ENCODE assay signal across 1 cellular context in genomic region chr13:41193919-41194824, GRCh38.
TF ChIP-seq lines count a peak whose summit lies in the region.

Gene KBTBD7 (minus strand): TSS chr13:41194569. CDS start chr13:41194257, 312 bp downstream.

TF ChIP-seq in K562, 482 proteins besides CTCF, POLR2A, EP300 and RAD21 (continued from another document and continues in another):
- TF ChIP-seq GTF2F1 (IDR thresholded peaks at IDR 0.05; ENCODE audit: low read depth, low read length), result no peak
- peak; percentile 55 for TF ChIP-seq CCNT2 (IDR thresholded peaks at IDR 0.05; ENCODE audit: borderline replicate concordance, extremely low read depth, insufficient read length, low read depth, low read length)
- TF ChIP-seq ZNF583 (CRISPR knock-in tag; IDR thresholded peaks at IDR 0.05), result no peak
- TF ChIP-seq ZBTB33 (CRISPR knock-in tag; IDR thresholded peaks at IDR 0.05), result peak; percentile 49; the same call in 1 of the 2 replicates
- no peak for TF ChIP-seq FUS (optimal IDR thresholded peaks at IDR 0.05; ENCODE audit: low read depth, low read length)
- 0 out of 2 replicates have a peak, but pooled peaks have one; percentile 16 for TF ChIP-seq GATAD2A (IDR thresholded peaks at IDR 0.05)
- peak; percentile 76 for TF ChIP-seq BHLHE40 (IDR thresholded peaks at IDR 0.05; ENCODE audit: low read length)
- TF ChIP-seq NR2C2 (CRISPR knock-in tag; IDR thresholded peaks at IDR 0.05), result no peak
- TF ChIP-seq NR2C2 (tag; IDR thresholded peaks at IDR 0.05), result peak; percentile 76
- peak; percentile 31 for TF ChIP-seq HNRNPLL (IDR thresholded peaks at IDR 0.05; ENCODE audit: low read depth, low read length, poor library complexity, severe bottlenecking)
- TF ChIP-seq SOX6 (IDR thresholded peaks at IDR 0.05), result peak; percentile 80
- TF ChIP-seq BACH1 (tag; IDR thresholded peaks at IDR 0.05), result peak; percentile 41; the same call in 1 of the 2 replicates
- TF ChIP-seq HEY1 (CRISPR knock-in tag; IDR thresholded peaks at IDR 0.05; ENCODE audit: borderline replicate concordance), result no peak
- no peak for TF ChIP-seq ELK1 (CRISPR knock-in tag; IDR thresholded peaks at IDR 0.05)
- TF ChIP-seq ZNF584 (CRISPR knock-in tag; IDR thresholded peaks at IDR 0.05; ENCODE audit: low read depth), result peak; percentile 70; the same call in 1 of the 2 replicates
- peak; percentile 35 for TF ChIP-seq HMGN3 (IDR thresholded peaks at IDR 0.05; ENCODE audit: borderline replicate concordance, extremely low read depth, insufficient read length, low read depth, low read length)
- TF ChIP-seq ZNF274 (IDR thresholded peaks at IDR 0.05; ENCODE audit: borderline replicate concordance, low read depth, low read length), result no peak
- TF ChIP-seq CXXC5 (CRISPR knock-in tag; IDR thresholded peaks at IDR 0.05), result peak; percentile 83
- no peak for TF ChIP-seq U2AF2 (optimal IDR thresholded peaks at IDR 0.05; ENCODE audit: low read depth, low read length)
- TF ChIP-seq CREB3 (tag; conservative IDR thresholded peaks at IDR 0.05; ENCODE audit: low read depth), result no peak
- TF ChIP-seq TFAP4 (CRISPR knock-in tag; IDR thresholded peaks at IDR 0.05; ENCODE audit: borderline replicate concordance), result peak; percentile 79
- TF ChIP-seq ZNF592 (IDR thresholded peaks at IDR 0.05), result peak; percentile 76
- TF ChIP-seq ZBTB1 (CRISPR knock-in tag; IDR thresholded peaks at IDR 0.05; ENCODE audit: borderline replicate concordance, low read depth), result peak; percentile 54; the same call in 1 of the 2 replicates
- peak in 1 of 3 experiments; percentile 70; a peak in 1 of 6 replicates for TF ChIP-seq ZBTB11 (CRISPR knock-in tag; IDR thresholded peaks at IDR 0.05)
- TF ChIP-seq SMARCE1 (IDR thresholded peaks at IDR 0.05), result peak; percentile 66; the same call in 1 of the 2 replicates
- peak; percentile 91 for TF ChIP-seq JUND (IDR thresholded peaks at IDR 0.05; ENCODE audit: borderline replicate concordance, low read depth, low read length)
- peak; percentile 77; the same call in 1 of the 3 replicates for TF ChIP-seq JUND (tag; IDR thresholded peaks at IDR 0.05; ENCODE audit: borderline replicate concordance, low read depth, low read length)
- TF ChIP-seq GATA2 (CRISPR knock-in tag; IDR thresholded peaks at IDR 0.05), result no peak
- TF ChIP-seq ZNF644 (tag; IDR thresholded peaks at IDR 0.05; ENCODE audit: low read depth), result peak; percentile 89
- no peak for TF ChIP-seq ZNF41 (CRISPR knock-in tag; conservative IDR thresholded peaks at IDR 0.05)
- TF ChIP-seq SIN3B (IDR thresholded peaks at IDR 0.05; ENCODE audit: low read depth), result no peak
- TF ChIP-seq ATF1 (CRISPR knock-in tag; IDR thresholded peaks at IDR 0.05), result no peak
- peak; percentile 79 for TF ChIP-seq ATF1 (tag; IDR thresholded peaks at IDR 0.05)
- TF ChIP-seq ZNF197 (CRISPR knock-in tag; IDR thresholded peaks at IDR 0.05; ENCODE audit: low read depth), result 0 out of 2 replicates have a peak, but pooled peaks have one; percentile 73
- no peak for TF ChIP-seq USF1 (CRISPR knock-in tag; IDR thresholded peaks at IDR 0.05)
- peak; percentile 55; the same call in 1 of the 2 replicates for TF ChIP-seq TOE1 (IDR thresholded peaks at IDR 0.05; ENCODE audit: borderline replicate concordance)
- no peak for TF ChIP-seq TOE1 (CRISPR knock-in tag; IDR thresholded peaks at IDR 0.05; ENCODE audit: borderline replicate concordance, low read depth)
- TF ChIP-seq ZNF75A (CRISPR knock-in tag; IDR thresholded peaks at IDR 0.05), result no peak
- peak; percentile 79; the same call in 1 of the 2 replicates for TF ChIP-seq LCOR (CRISPR knock-in tag; IDR thresholded peaks at IDR 0.05)
- peak; percentile 29; the same call in 1 of the 2 replicates for TF ChIP-seq ETV1 (tag; conservative IDR thresholded peaks at IDR 0.05; ENCODE audit: low read depth)
- TF ChIP-seq RBM15 (IDR thresholded peaks at IDR 0.05; ENCODE audit: insufficient read depth, low read length), result no peak
- TF ChIP-seq CREB3L1 (IDR thresholded peaks at IDR 0.05; ENCODE audit: borderline replicate concordance, low read depth), result peak; percentile 98
- TF ChIP-seq MNT (conservative IDR thresholded peaks at IDR 0.05), result peak in 1 of 2 experiments; percentile 67; a peak in 2 of 4 replicates
- TF ChIP-seq ZNF696 (CRISPR knock-in tag; conservative IDR thresholded peaks at IDR 0.05), result no peak
- TF ChIP-seq NKRF (IDR thresholded peaks at IDR 0.05; ENCODE audit: borderline replicate concordance), result no peak
- TF ChIP-seq SRF (CRISPR knock-in tag; IDR thresholded peaks at IDR 0.05), result peak in 1 of 2 experiments; percentile 10; a peak in 1 of 4 replicates
